33 cellular contexts compared by ENCODE assay signal in the genomic region with DNA sequence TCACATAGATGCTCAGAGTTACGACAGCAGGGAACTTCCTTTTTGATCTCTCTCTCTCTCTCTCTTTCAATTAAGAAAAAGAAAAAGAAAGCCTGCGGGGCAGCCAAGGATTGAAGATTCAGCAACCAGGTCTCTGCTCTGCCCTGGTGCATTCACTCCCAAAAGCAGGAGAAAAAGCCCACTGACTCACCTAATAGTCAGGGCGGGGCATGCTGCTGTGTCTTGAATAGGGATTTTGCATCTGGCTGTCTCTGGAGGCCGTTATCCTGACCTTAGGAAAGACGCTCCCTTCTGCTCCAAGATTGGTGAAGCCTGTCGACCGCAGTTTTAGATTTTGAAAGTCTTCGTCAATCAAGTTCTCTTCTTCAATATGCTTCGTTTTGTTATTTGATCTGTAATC. TPM values are rescaled to one million over a fixed set of nuclear protein-coding genes. Genes with fewer than 3 reads are reported as not detected.
"Had no signal": no experiment of that assay in that cellular context is flagged by ENCODE, and none has a peak within 500 bp of the region (broad histone marks: within the 10 kb centered on the region; RNA-seq: fewer than 3 reads in every experiment).

No MANE protein-coding gene starts in this region.

- ATAC-seq: activated naive CD8-positive, alpha-beta T cell treated with anti-CD3 and anti-CD28 coated beads, Interleukin-2, amount 50 U/mL, for 24 hours; effector memory CD8-positive, alpha-beta T cell; esophagus mucosa; heart right ventricle; left cardiac atrium; left ventricle myocardium superior; naive thymus-derived CD4-positive, alpha-beta T cell had no signal

- H3K9ac ChIP-seq: parathyroid adenoma had no signal

- H3K27me3 ChIP-seq: heart right ventricle, right atrium auricular region, tibial nerve had no signal

- DNase-seq: activated CD4-positive, alpha-beta memory T cell treated with anti-CD3 and anti-CD28 coated beads, Interleukin-2, amount 10 ng/mL, durations not matched to agents 7 days and 5 days; activated CD4-positive, alpha-beta T cell treated with anti-CD3 and anti-CD28 coated beads for 1 hour; activated CD4-positive, alpha-beta T cell treated with anti-CD3 and anti-CD28 coated beads, Interleukin-2, amount 10 ng/mL, durations not matched to agents 7 days and 5 days; activated naive CD8-positive, alpha-beta T cell treated with anti-CD3 and anti-CD28 coated beads, Interleukin-2, amount 50 U/mL, for 24 hours; activated T-cell treated with anti-CD3 and anti-CD28 coated beads, Interleukin-2, amount 50 U/mL, for 48 hours; amygdala; caudate nucleus; cortex of kidney; effector memory CD8-positive, alpha-beta T cell; foreskin fibroblast; heart right ventricle; left cardiac atrium; left ventricle myocardium superior; naive thymus-derived CD4-positive, alpha-beta T cell; occipital lobe; stimulated activated CD4-positive, alpha-beta T cell treated with anti-CD3 and anti-CD28 coated beads, Interleukin-2, amount 100 ng/mL, for 48 hours; stimulated activated naive CD4-positive, alpha-beta T cell treated with Interleukin-2 at 50 U/mL for 16 hours; T-helper 2 cell had no signal

- H3K4me1 ChIP-seq: heart right ventricle, parathyroid adenoma, right atrium auricular region, tibial nerve had no signal

- H3K9me3 ChIP-seq: heart right ventricle, right atrium auricular region, tibial nerve had no signal

- H3K79me2 ChIP-seq: parathyroid adenoma had no signal

- H3K4me3 ChIP-seq: heart right ventricle, right atrium auricular region, tibial nerve had no signal

- H3K36me3 ChIP-seq: heart right ventricle, right atrium auricular region, tibial nerve had no signal

- H2AFZ ChIP-seq: parathyroid adenoma had no signal

- H3K27ac ChIP-seq: heart right ventricle, parathyroid adenoma, right atrium auricular region, tibial nerve had no signal

RNA-seq across cellular contexts. Expression of gene MUC13, which starts 26.6 kb away (rescaled TPM):
- total RNA-seq: activated CD4-positive, alpha-beta memory T cell treated with anti-CD3 and anti-CD28 coated beads, Interleukin-2, amount 10 ng/mL, durations not matched to agents 7 days and 5 days; activated CD4-positive, alpha-beta T cell treated with anti-CD3 and anti-CD28 coated beads, Interleukin-2, amount 10 ng/mL, durations not matched to agents 7 days and 5 days; activated T-helper 2 cell treated with anti-CD3 and anti-CD28 coated beads, Interferon-gamma antibody, Interleukin-2, Interleukin-4, amounts not matched to agents 10 μg/mL and 5 μg/mL and 100 μg/mL, durations not matched to agents 14 hours and 24 hours and 36 hours; chondrocyte; endothelial cell of umbilical vein; esophagus mucosa; glomerular endothelial cell; left cardiac atrium; left ventricle myocardium superior; lung microvascular endothelial cell; mesothelial cell of epicardium; naive thymus-derived CD4-positive, alpha-beta T cell; occipital lobe; pulmonary artery endothelial cell; right atrium auricular region; temporal lobe; tibial nerve; ureter had no signal
- polyA plus RNA-seq: endothelial cell of umbilical vein; keratinocyte; naive thymus-derived CD4-positive, alpha-beta T cell; neural cell had no signal
